ENCODE assay signal across 1 cellular context in the genomic region with DNA sequence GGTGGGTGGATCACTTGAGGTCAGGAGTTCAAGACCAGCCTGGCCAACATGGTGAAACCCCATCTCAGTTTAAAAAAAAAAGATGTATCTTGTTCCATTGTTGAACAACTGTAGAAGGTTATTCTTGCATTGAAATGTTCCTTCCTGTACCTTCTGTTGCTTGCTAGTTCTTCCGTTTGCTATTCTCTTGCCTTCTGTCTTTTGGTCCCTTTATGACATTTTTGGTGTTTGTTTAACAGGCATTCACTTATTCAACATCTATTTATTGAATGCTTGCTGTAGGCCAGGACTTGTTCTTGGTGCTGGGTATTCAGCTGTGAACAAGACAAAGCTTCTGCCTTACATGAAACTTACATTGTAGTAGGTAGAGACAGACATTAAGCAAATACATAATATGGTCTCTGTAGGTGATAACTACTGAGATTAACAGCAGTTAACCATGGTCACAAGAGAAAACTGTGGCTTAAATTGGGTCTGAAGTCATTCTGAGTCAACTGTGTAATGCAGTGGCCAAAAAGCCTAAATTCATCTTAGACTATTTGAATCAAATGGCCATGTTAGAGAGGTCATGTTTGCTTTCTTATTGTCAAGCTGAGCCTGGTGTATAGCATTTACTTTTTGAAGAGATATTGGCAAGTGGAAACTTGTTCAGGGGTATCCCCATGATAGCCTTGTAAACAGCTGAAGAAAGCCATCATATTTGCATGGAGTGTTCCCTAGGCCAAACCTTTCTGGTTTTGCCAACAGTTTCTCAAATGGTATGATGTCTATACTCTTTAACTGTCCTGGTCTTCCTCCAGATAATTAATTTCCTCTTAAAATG.
TF ChIP-seq lines count a peak whose summit lies in the region.

No MANE protein-coding gene starts in this region.

TF ChIP-seq in WTC11, 78 proteins besides CTCF, POLR2A, EP300 and RAD21 (continued from another document):
- TF ChIP-seq, protein P1, sequence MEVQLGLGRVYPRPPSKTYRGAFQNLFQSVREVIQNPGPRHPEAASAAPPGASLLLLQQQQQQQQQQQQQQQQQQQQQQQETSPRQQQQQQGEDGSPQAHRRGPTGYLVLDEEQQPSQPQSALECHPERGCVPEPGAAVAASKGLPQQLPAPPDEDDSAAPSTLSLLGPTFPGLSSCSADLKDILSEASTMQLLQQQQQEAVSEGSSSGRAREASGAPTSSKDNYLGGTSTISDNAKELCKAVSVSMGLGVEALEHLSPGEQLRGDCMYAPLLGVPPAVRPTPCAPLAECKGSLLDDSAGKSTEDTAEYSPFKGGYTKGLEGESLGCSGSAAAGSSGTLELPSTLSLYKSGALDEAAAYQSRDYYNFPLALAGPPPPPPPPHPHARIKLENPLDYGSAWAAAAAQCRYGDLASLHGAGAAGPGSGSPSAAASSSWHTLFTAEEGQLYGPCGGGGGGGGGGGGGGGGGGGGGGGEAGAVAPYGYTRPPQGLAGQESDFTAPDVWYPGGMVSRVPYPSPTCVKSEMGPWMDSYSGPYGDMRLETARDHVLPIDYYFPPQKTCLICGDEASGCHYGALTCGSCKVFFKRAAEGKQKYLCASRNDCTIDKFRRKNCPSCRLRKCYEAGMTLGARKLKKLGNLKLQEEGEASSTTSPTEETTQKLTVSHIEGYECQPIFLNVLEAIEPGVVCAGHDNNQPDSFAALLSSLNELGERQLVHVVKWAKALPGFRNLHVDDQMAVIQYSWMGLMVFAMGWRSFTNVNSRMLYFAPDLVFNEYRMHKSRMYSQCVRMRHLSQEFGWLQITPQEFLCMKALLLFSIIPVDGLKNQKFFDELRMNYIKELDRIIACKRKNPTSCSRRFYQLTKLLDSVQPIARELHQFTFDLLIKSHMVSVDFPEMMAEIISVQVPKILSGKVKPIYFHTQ (CRISPR knock-in tag; IDR thresholded peaks at IDR 0.05): no peak
- TF ChIP-seq GTF2I (CRISPR knock-in tag; conservative IDR thresholded peaks at IDR 0.05) (no peak), GRHL2 (CRISPR knock-in tag; IDR thresholded peaks at IDR 0.05; ENCODE audit: insufficient replicate concordance, severe bottlenecking) (no peak)
- TF ChIP-seq, protein P2, sequence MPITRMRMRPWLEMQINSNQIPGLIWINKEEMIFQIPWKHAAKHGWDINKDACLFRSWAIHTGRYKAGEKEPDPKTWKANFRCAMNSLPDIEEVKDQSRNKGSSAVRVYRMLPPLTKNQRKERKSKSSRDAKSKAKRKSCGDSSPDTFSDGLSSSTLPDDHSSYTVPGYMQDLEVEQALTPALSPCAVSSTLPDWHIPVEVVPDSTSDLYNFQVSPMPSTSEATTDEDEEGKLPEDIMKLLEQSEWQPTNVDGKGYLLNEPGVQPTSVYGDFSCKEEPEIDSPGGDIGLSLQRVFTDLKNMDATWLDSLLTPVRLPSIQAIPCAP (CRISPR knock-in tag; IDR thresholded peaks at IDR 0.05): no peak
- TF ChIP-seq, protein P3, sequence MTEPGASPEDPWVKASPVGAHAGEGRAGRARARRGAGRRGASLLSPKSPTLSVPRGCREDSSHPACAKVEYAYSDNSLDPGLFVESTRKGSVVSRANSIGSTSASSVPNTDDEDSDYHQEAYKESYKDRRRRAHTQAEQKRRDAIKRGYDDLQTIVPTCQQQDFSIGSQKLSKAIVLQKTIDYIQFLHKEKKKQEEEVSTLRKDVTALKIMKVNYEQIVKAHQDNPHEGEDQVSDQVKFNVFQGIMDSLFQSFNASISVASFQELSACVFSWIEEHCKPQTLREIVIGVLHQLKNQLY (CRISPR knock-in tag; IDR thresholded peaks at IDR 0.05): no peak
